In the genomic region with DNA sequence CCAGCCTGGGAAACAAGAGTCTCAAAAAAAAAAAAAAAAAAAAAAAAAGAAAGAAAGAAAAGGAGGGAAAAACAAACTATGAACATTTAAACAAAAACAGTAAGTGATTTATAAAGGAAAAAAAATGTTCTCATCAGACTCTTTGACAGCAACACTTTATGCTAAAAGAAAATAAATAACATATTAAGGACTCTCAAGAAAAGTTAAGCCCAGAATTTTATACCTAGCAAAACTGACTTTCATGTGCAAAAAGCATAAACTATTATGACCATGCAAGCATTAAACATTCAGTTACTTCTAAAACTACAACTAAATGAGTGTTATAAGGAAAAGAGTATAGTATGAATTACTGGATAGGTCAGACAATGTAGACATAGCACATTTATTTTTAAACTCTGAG, we compare ENCODE assay signal across 31 cellular contexts.
"Had no signal": no experiment of that assay in that cellular context is flagged by ENCODE, and none has a peak within 500 bp of the region (broad histone marks: within the 10 kb centered on the region; RNA-seq: fewer than 3 reads in every experiment).

No MANE protein-coding gene starts in this region.

- H3K9me3 ChIP-seq: breast epithelium had no signal

- H3K36me3 ChIP-seq: brain microvascular endothelial cell, breast epithelium had no signal

- H3K4me3 ChIP-seq: body of pancreas, breast epithelium had no signal

- ATAC-seq: activated CD8-positive, alpha-beta T cell treated with anti-CD3 and anti-CD28 coated beads for 36 hours; activated naive CD4-positive, alpha-beta T cell treated with anti-CD3 and anti-CD28 coated beads, Interleukin-2, amount 50 U/mL, for 72 hours; activated T-cell treated with anti-CD3 and anti-CD28 coated beads, Interleukin-2, amount 50 U/mL, for 4 hours; activated T-cell treated with anti-CD3 and anti-CD28 coated beads, Interleukin-2, amount 50 U/mL, for 72 hours; activated T-helper 17 cell treated with anti-CD3 and anti-CD28 coated beads, Interleukin-2, amount 50 U/mL, for 72 hours; body of pancreas had no signal

- FAIRE-seq: astrocyte, TTC549 had no signal

- H3K4me1 ChIP-seq: body of pancreas, breast epithelium had no signal

- H3K27me3 ChIP-seq: body of pancreas, brain microvascular endothelial cell, breast epithelium had no signal

- DNase-seq: activated B cell treated with CpG ODN at 0.5 μM for 24 hours; activated CD4-positive, alpha-beta memory T cell treated with anti-CD3 and anti-CD28 coated beads for 36 hours; activated CD4-positive, alpha-beta T cell treated with anti-CD3 and anti-CD28 coated beads for 4 hours; activated CD4-positive, alpha-beta T cell treated with anti-CD3 and anti-CD28 coated beads, Interleukin-2, amount 10 ng/mL, durations not matched to agents 24 days and 14 days; activated CD4-positive, alpha-beta T cell treated with anti-CD3 and anti-CD28 coated beads, Interleukin-2, amount 50 U/mL, for 1 hour; activated CD4-positive, alpha-beta T cell treated with anti-CD3 and anti-CD28 coated beads, Interleukin-2, amount 50 U/mL, for 4 hours; activated CD4-positive, CD25-positive, alpha-beta regulatory T cell treated with anti-CD3 and anti-CD28 coated beads, Interleukin-2, amount 50 U/mL, for 72 hours; activated CD8-positive, alpha-beta memory T cell treated with anti-CD3 and anti-CD28 coated beads, Interleukin-2, amount 50 U/mL, for 4 hours; activated CD8-positive, alpha-beta T cell treated with anti-CD3 and anti-CD28 coated beads for 36 hours; activated effector memory CD4-positive, alpha-beta T cell treated with anti-CD3 and anti-CD28 coated beads, Interleukin-2, amount 50 U/mL, for 16 hours; activated gamma-delta T cell treated with Interleukin-2 at 50 U/mL for 16 hours; activated naive CD4-positive, alpha-beta T cell; activated naive CD4-positive, alpha-beta T cell treated with anti-CD3 and anti-CD28 coated beads for 36 hours; activated naive CD4-positive, alpha-beta T cell treated with anti-CD3 and anti-CD28 coated beads, Interleukin-2, amount 50 U/mL, for 16 hours; activated naive CD8-positive, alpha-beta T cell treated with anti-CD3 and anti-CD28 coated beads for 36 hours; activated T-cell treated with anti-CD3 and anti-CD28 coated beads for 4 hours; activated T-cell treated with anti-CD3 and anti-CD28 coated beads, Interleukin-2, amount 50 U/mL, for 1 hour; activated T-cell treated with anti-CD3 and anti-CD28 coated beads, Interleukin-2, amount 50 U/mL, for 4 hours; activated T-cell treated with anti-CD3 and anti-CD28 coated beads, Interleukin-2, amount 50 U/mL, for 72 hours; amygdala; anterior cingulate cortex; body of pancreas; brain microvascular endothelial cell; central memory CD4-positive, alpha-beta T cell; T-helper 2 cell; T-helper 9 cell had no signal

- H3K27ac ChIP-seq: body of pancreas, brain microvascular endothelial cell, breast epithelium had no signal
